15 cellular contexts compared by ENCODE assay signal in the genomic region with DNA sequence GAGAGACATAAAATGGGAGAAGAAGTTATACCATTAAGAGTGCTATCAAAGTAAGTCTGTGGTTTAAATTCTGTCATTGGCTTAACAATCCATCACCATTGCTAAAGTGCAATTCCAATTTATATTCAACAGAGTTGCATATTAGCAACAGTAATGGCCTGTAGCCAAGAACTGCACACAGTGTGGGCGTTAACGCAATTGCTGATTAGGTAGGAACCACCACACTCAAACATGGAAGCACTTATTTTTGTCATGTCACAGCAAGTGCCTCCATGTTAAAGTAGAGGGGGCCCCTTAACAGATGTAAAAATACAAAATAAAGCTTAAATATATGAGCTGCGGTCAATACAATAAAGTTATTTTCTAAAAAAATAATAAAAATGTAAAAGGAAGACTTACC. TPM values are rescaled to one million over a fixed set of nuclear protein-coding genes. Genes with fewer than 3 reads are reported as not detected.
DNase-seq lines count a peak whose midpoint lies in the region; FAIRE-seq and TF ChIP-seq lines count a peak whose summit lies in the region.
"Had no signal": no experiment of that assay in that cellular context is flagged by ENCODE, and none has a peak within 500 bp of the region (broad histone marks: within the 10 kb centered on the region; RNA-seq: fewer than 3 reads in every experiment).

No MANE protein-coding gene starts in this region.

- H4K20me1 ChIP-seq in H1 (replicated peaks in 1 of 2; ENCODE audit: control insufficient read depth in 1 of 2, insufficient read depth in 2 of 2, low read length in 2 of 2), result no peaks in the 10 kb centered on the region
- no peaks in the 10 kb centered on the region for H4K20me1 ChIP-seq in SK-N-SH (ENCODE audit: insufficient read depth)

- no peaks in the 10 kb centered on the region for H3K9me2 ChIP-seq in SK-N-SH

- peak overlapping the region; percentile 96 for H4K5ac ChIP-seq in H1 (ENCODE audit: insufficient read length, low read depth, low read length)

- peaks cover 17% of the 10 kb centered on the region for H3K4me1 ChIP-seq in HUES6 (ENCODE audit: control insufficient read depth, insufficient read depth, low read length)
- peaks cover 0 to 8% (median 1%) of the 10 kb centered on the region in 4 experiments; a peak in 2 of 7 replicates for H3K4me1 ChIP-seq in H1 (replicated peaks in 1 of 4; ENCODE audit: control insufficient read depth in 3 of 4, insufficient read depth in 4 of 4, low read length in 3 of 4)
- H3K4me1 ChIP-seq in iPS-20b (ENCODE audit: insufficient read depth, low read length), result peaks cover 21% of the 10 kb centered on the region; the same call in 1 of the 2 replicates
- 0 out of 4 replicates have a peak, but pooled peaks cover 0 to 3% of the 10 kb centered on the region in 2 experiments for H3K4me1 ChIP-seq in SK-N-SH (ENCODE audit: control insufficient read depth in 1 of 2, insufficient read depth in 2 of 2, low read depth in 1 of 2, low read length in 1 of 2)
- H3K4me1 ChIP-seq: BLaER1 had no signal

- H3K18ac ChIP-seq in H1 (ENCODE audit: extremely low read depth, low read length), result peak overlapping the region; percentile 49; the same call in 1 of the 2 replicates

- H3K4me3 ChIP-seq in H7 (ENCODE audit: insufficient read depth, low read depth, low read length), result peak overlapping the region; percentile 71
- H3K4me3 ChIP-seq in HUES6 (ENCODE audit: low read depth, low read length), result peak overlapping the region; percentile 78
- H3K4me3 ChIP-seq in H1 (ENCODE audit: extremely low read depth in 1 of 4, insufficient read depth in 2 of 4, low read depth in 3 of 4, low read length in 4 of 4), result peak overlapping the region; percentile 75 to 100 (median 100)
- peak overlapping the region; percentile 93 for H3K4me3 ChIP-seq in iPS-20b (ENCODE audit: low read length)
- no peak overlapping the region for H3K4me3 ChIP-seq in SK-N-SH (ENCODE audit: low read depth in 2 of 2, low read length in 1 of 2)
- H3K4me3 ChIP-seq: BLaER1, SJSA1 had no signal

- DNase-seq in H7 (no peak), H1 (ENCODE audit: low read depth in 1 of 2, low spot score in 2 of 2) (no peak), frontal cortex (ENCODE audit: low spot score in 2 of 2) (no peak), SK-N-SH (no peak)
- DNase-seq in activated CD4-positive, alpha-beta T cell treated with anti-CD3 and anti-CD28 coated beads for 48 hours, result no peak
- DNase-seq: CD8-positive, alpha-beta memory T cell; NCI-H146; NCI-H345; NCI-H526 treated with DMSO at 0.1 percent for 48 hours; PC-3 had no signal

- peak overlapping the region; percentile 85 for H2BK5ac ChIP-seq in H1 (ENCODE audit: low read depth, low read length)

- TF ChIP-seq EP300 in H1 (IDR thresholded peaks at IDR 0.05; ENCODE audit: borderline replicate concordance in 1 of 2, low read depth in 2 of 2, low read length in 2 of 2), result no peak
- TF ChIP-seq EP300 in SK-N-SH (IDR thresholded peaks at IDR 0.05; ENCODE audit: borderline replicate concordance in 1 of 2, low read depth in 1 of 2, low read length in 1 of 2), result no peak

- peak; percentile 45 to 82 for TF ChIP-seq POLR2A in H1 (IDR thresholded peaks at IDR 0.05; ENCODE audit: control extremely low read depth in 1 of 2, low read depth in 2 of 2, low read length in 2 of 2)

- H4K8ac ChIP-seq in H1 (ENCODE audit: extremely low read depth, insufficient read depth, low read length), result no peak overlapping the region

- H3K4ac ChIP-seq in H1 (replicated peaks; ENCODE audit: insufficient read length, low read depth, low read length), result peak overlapping the region; percentile 99

- no peak overlapping the region for H2BK20ac ChIP-seq in H1 (ENCODE audit: low read length)

- peak; percentile 45 for FAIRE-seq in H1 (lab: Jason Lieb, UNC)
- FAIRE-seq in frontal cortex (lab: Jason Lieb, UNC), result no peak
- FAIRE-seq: GM18507 had no signal

- POLR2A ChIA-PET in H1 (lab: Charles Lee; ENCODE audit: partially characterized antibody) (interaction anchor here (0.6 to 9.8 kb wide), 28 partner anchors 8 to 239 kb away, joined by 4 to 612 read pairs (median 11); a partner anchor contains a TSS), SK-N-SH (lab: Yijun Ruan, JAX) (no interaction called here)

- peak overlapping the region; percentile 96 for H3K56ac ChIP-seq in H1 (replicated peaks; ENCODE audit: insufficient read length, low read depth, low read length)

- TF ChIP-seq RAD21 in H1 (IDR thresholded peaks at IDR 0.05 in 1 of 2, conservative IDR thresholded peaks at IDR 0.05 in 1 of 2; ENCODE audit: low read depth in 2 of 2, low read length in 2 of 2) (no peak), SK-N-SH (IDR thresholded peaks at IDR 0.05; ENCODE audit: low read length) (no peak)

- no peak overlapping the region for H2AK5ac ChIP-seq in H1 (ENCODE audit: low read depth, low read length)

- no peaks in the 10 kb centered on the region for H3K27me3 ChIP-seq in H7 (ENCODE audit: control insufficient read depth, insufficient read depth, low read length)
- H3K27me3 ChIP-seq in HUES6 (ENCODE audit: control insufficient read depth, insufficient read depth, low read length), result no peaks in the 10 kb centered on the region
- H3K27me3 ChIP-seq in H1 (replicated peaks in 1 of 4; ENCODE audit: control insufficient read depth in 3 of 4, extremely low read depth in 1 of 4, insufficient read depth in 3 of 4, low read length in 3 of 4), result no peaks in the 10 kb centered on the region
- no peaks in the 10 kb centered on the region for H3K27me3 ChIP-seq in iPS-20b (ENCODE audit: insufficient read depth, low read length)
- no peaks in the 10 kb centered on the region for H3K27me3 ChIP-seq in SK-N-SH (ENCODE audit: insufficient read depth)
- H3K27me3 ChIP-seq: BLaER1, SJSA1 had no signal

- CTCF ChIA-PET in H1 (lab: Charles Lee; ENCODE audit: partially characterized antibody) (interaction anchor here (0.8 to 3.8 kb wide), 10 partner anchors 14 to 291 kb away, joined by 3 to 17 read pairs (median 4); no protein-coding TSS in a partner anchor), SK-N-SH (lab: Yijun Ruan, JAX) (interaction anchor here (0.9 to 2.1 kb wide), 4 partner anchors 10 to 326 kb away, joined by 3 to 5 read pairs (median 4); a partner anchor contains a TSS)

- H3F3A ChIP-seq in SK-N-SH (replicated peaks; ENCODE audit: insufficient read depth), result peaks cover 24% of the 10 kb centered on the region

- H3K9ac ChIP-seq in HUES6 (ENCODE audit: low read length), result peak overlapping the region; percentile 98
- H3K9ac ChIP-seq in H1 (replicated peaks in 1 of 4; ENCODE audit: extremely low read depth in 1 of 4, low read depth in 3 of 4, low read length in 3 of 4), result peak overlapping the region; percentile 91 to 99 (median 94)
- H3K9ac ChIP-seq in iPS-20b (ENCODE audit: low read depth, low read length), result peak overlapping the region; percentile 100
- no peak overlapping the region for H3K9ac ChIP-seq in SK-N-SH
- H3K9ac ChIP-seq: BLaER1 had no signal

- no peak overlapping the region for H2BK120ac ChIP-seq in H1 (replicated peaks; ENCODE audit: low read depth, low read length)

- peak overlapping the region; percentile 68 for H4K91ac ChIP-seq in H1 (replicated peaks; ENCODE audit: insufficient read length, low read length)

- H3K4me2 ChIP-seq in H1 (ENCODE audit: insufficient read depth in 1 of 2, low read depth in 2 of 2, low read length in 2 of 2) (peak overlapping the region; percentile 55 to 65), SK-N-SH (no peak overlapping the region)
- H3K4me2 ChIP-seq: BLaER1 had no signal

- no peak overlapping the region for H3K23ac ChIP-seq in H1 (ENCODE audit: insufficient read length)

- peaks cover 2% of the 10 kb centered on the region; the same call in 1 of the 2 replicates for H3K23me2 ChIP-seq in H1 (ENCODE audit: low read depth, low read length)

- peaks cover 0 to 43% of the 10 kb centered on the region in 2 experiments; a peak in 2 of 4 replicates for H3K79me2 ChIP-seq in H1 (ENCODE audit: control insufficient read depth in 1 of 2, insufficient read depth in 2 of 2, low read length in 2 of 2)
- peaks cover 10% of the 10 kb centered on the region for H3K79me2 ChIP-seq in SK-N-SH (ENCODE audit: insufficient read depth)

- H3K9me3 ChIP-seq in HUES6 (ENCODE audit: control insufficient read depth, insufficient read depth, low read depth, low read length) (no peaks in the 10 kb centered on the region), H1 (ENCODE audit: insufficient read depth in 2 of 2, low read depth in 1 of 2, low read length in 1 of 2) (no peaks in the 10 kb centered on the region), iPS-20b (ENCODE audit: insufficient read depth, low read depth, low read length) (no peaks in the 10 kb centered on the region), SK-N-SH (no peaks in the 10 kb centered on the region; the same call in 1 of the 2 replicates)
- H3K9me3 ChIP-seq: BLaER1, SJSA1 had no signal

- H3K27ac ChIP-seq in HUES6 (ENCODE audit: low read depth, low read length) (peak overlapping the region; percentile 100), H1 (ENCODE audit: low read depth, low read length) (peak overlapping the region; percentile 92), iPS-20b (ENCODE audit: low read length) (peak overlapping the region; percentile 98), SK-N-SH (ENCODE audit: low read depth in 2 of 2, low read length in 1 of 2) (peak overlapping the region in 1 of 2 experiments; percentile 44; a peak in 2 of 4 replicates)
- H3K27ac ChIP-seq: BLaER1, SJSA1 had no signal

- peaks cover 13% of the 10 kb centered on the region for H3K36me3 ChIP-seq in H7 (replicated peaks; ENCODE audit: control insufficient read depth, insufficient read depth, low read length)
- H3K36me3 ChIP-seq in HUES6 (ENCODE audit: control insufficient read depth, insufficient read depth, low read length), result peaks cover 25% of the 10 kb centered on the region
- peaks cover 9 to 39% (median 24%) of the 10 kb centered on the region in 4 experiments; a peak in 6 of 8 replicates for H3K36me3 ChIP-seq in H1 (ENCODE audit: control insufficient read depth in 2 of 4, insufficient read depth in 4 of 4, low read length in 3 of 4)
- peaks cover 29% of the 10 kb centered on the region for H3K36me3 ChIP-seq in iPS-20b (ENCODE audit: insufficient read depth, low read depth, low read length)
- H3K36me3 ChIP-seq in SK-N-SH (replicated peaks in 1 of 2; ENCODE audit: control insufficient read depth in 1 of 2, insufficient read depth in 2 of 2, low read length in 1 of 2), result peaks cover 68 to 78% of the 10 kb centered on the region in 2 experiments

- no peak for TF ChIP-seq CTCF in H1 (IDR thresholded peaks at IDR 0.05; ENCODE audit: control extremely low read depth in 1 of 3, insufficient read depth in 1 of 3, low read depth in 1 of 3, low read length in 3 of 3)
- no peak for TF ChIP-seq CTCF in SK-N-SH (IDR thresholded peaks at IDR 0.05)

- H2AFZ ChIP-seq in H1 (ENCODE audit: low read length) (no peak overlapping the region), SK-N-SH (ENCODE audit: low read depth) (no peak overlapping the region)

- H2BK12ac ChIP-seq in H1 (ENCODE audit: low read depth, low read length), result no peak overlapping the region; the same call in 1 of the 2 replicates

- no peak overlapping the region for H2BK15ac ChIP-seq in H1 (ENCODE audit: low read length)

- 0 out of 2 replicates have a peak, but pooled peaks cover under 1% of the 10 kb centered on the region for H3K79me1 ChIP-seq in H1 (ENCODE audit: low read depth, low read length)

- WGBS in H1 (ENCODE audit: extremely low coverage in 1 of 2, insufficient coverage in 1 of 2, insufficient read length in 1 of 2, insufficient replicate concordance in 2 of 2, low coverage in 1 of 2, low lambda C conversion rate in 2 of 2, missing lambda C conversion rate in 1 of 2), 2 experiments, result 0% methylated on average over 3 of the region's 3 CpGs; no CpG with 5 or more reads in 1 of the 2 experiments
- 92% methylated on average over 3 of the region's 3 CpGs for WGBS in SK-N-SH (ENCODE audit: low lambda C conversion rate)

- H3K14ac ChIP-seq in H1 (ENCODE audit: insufficient read length), result peak overlapping the region; percentile 99

RNA-seq across cellular contexts. Expression of a gene that starts 10.8 kb away (rescaled TPM):
- total RNA-seq in H7 (2014; rRNA removed; shearing (Covaris generic)), result 28.5 and 68.1 TPM in 2 replicates
- 38.3 and 40.1 TPM in 2 replicates for total RNA-seq in H1 (2021; fragmentation: NEBNext Ultra II Directional; extraction: Animal tissue kit (Norgen Biotek cat#: 25700))
- 4.1 and 9.3 TPM in 2 replicates for polyA plus RNA-seq in H1 (2011; rRNA removed)
- polyA plus RNA-seq in H1 (2011; cell fraction: cytosol; rRNA removed), result 20.7 TPM
- 2.8 TPM for polyA plus RNA-seq in H1 (2011; cell fraction: nucleus; rRNA removed)
- 35.0 to 61.3 TPM (median 43.5 TPM) in 4 replicates for polyA plus RNA-seq in H1 (2012, experiment 1 of 2)
- polyA plus RNA-seq in H1 (2012, experiment 2 of 2), result 22.6 TPM
- 64.4 TPM for polyA plus RNA-seq in H1 (2013, experiment 1 of 2)
- polyA plus RNA-seq in H1 (2013, experiment 2 of 2), result 58.7 TPM
- polyA minus RNA-seq in H1 (2011; rRNA and poly(A)+ RNA removed), result 2.6 and 5.8 TPM in 2 replicates
- polyA minus RNA-seq in H1 (2011; cell fraction: cytosol; rRNA and poly(A)+ RNA removed), result 11.7 TPM
- 14.7 TPM for polyA minus RNA-seq in H1 (2011; cell fraction: nucleus; rRNA and poly(A)+ RNA removed)
- total RNA-seq in frontal cortex, result 20.0 TPM
- polyA plus RNA-seq in SK-N-SH (2012; rRNA removed), result 9.4 and 10.5 TPM in 2 replicates
- 14.6 and 25.3 TPM in 2 replicates for polyA plus RNA-seq in SK-N-SH (2012; cell fraction: cytosol; rRNA removed)
- polyA plus RNA-seq in SK-N-SH (2012; cell fraction: nucleus; rRNA removed), result 4.3 and 12.6 TPM in 2 replicates

RNA-seq across cellular contexts. Expression of a gene that starts 11.1 kb away (rescaled TPM):
- 25.1 and 52.4 TPM in 2 replicates for total RNA-seq in H7 (2014; rRNA removed; shearing (Covaris generic))
- total RNA-seq in H1 (2021; fragmentation: NEBNext Ultra II Directional; extraction: Animal tissue kit (Norgen Biotek cat#: 25700)), result 43.7 and 44.6 TPM in 2 replicates
- polyA plus RNA-seq in H1 (2011; rRNA removed), result 7.7 and 12.0 TPM in 2 replicates
- polyA plus RNA-seq in H1 (2011; cell fraction: cytosol; rRNA removed), result 22.7 TPM
- 12.5 TPM for polyA plus RNA-seq in H1 (2011; cell fraction: nucleus; rRNA removed)
- 17.1 to 32.9 TPM (median 21.1 TPM) in 4 replicates for polyA plus RNA-seq in H1 (2012, experiment 1 of 2)
- polyA plus RNA-seq in H1 (2012, experiment 2 of 2), result 1.4 TPM
- 25.4 TPM for polyA plus RNA-seq in H1 (2013, experiment 1 of 2)
- polyA plus RNA-seq in H1 (2013, experiment 2 of 2), result 22.5 TPM
- polyA minus RNA-seq in H1 (2011; rRNA and poly(A)+ RNA removed), result 13.9 and 21.8 TPM in 2 replicates
- polyA minus RNA-seq in H1 (2011; cell fraction: cytosol; rRNA and poly(A)+ RNA removed), result 20.0 TPM
- polyA minus RNA-seq in H1 (2011; cell fraction: nucleus; rRNA and poly(A)+ RNA removed), result 50.5 TPM
- total RNA-seq in frontal cortex, result 31.8 TPM
- 2.4 and 2.9 TPM in 2 replicates for polyA plus RNA-seq in SK-N-SH (2012; rRNA removed)
- polyA plus RNA-seq in SK-N-SH (2012; cell fraction: cytosol; rRNA removed), result 1.9 and 2.1 TPM in 2 replicates
- 5.2 and 10.2 TPM in 2 replicates for polyA plus RNA-seq in SK-N-SH (2012; cell fraction: nucleus; rRNA removed)

Comparison
In these comparisons a context has a peak if more than half of its experiments do, and no peak if none do; other contexts are left out.
1. H3K4me3 ChIP-seq: peak in H7 (single experiment), HUES6 (single experiment), H1 (4 of 4) and iPS-20b (single experiment); none in SK-N-SH (0 of 2).